Comparison of ENCODE assay signal across 20 cellular contexts in the genomic region with DNA sequence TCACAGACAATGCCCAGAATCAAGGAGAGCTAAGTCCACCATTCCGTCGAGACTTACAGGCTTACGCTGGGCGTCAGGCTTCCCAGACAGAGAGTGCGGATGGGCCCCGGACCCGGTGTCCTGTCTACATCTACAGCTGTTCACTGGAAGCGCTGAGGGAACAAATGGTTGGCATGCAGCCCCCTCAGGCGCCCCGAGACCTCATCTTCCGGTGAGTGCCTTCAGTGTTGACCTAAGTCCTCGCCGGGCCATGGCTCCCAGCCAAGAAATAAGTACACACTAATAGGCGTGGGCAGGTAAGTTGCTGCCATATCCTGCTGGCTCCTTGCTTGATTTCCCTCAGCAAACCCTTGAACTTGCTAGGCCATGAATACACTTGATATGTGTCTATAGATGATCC.
"Had no signal": no experiment of that assay in that cellular context is flagged by ENCODE, and none has a peak within 500 bp of the region (broad histone marks: within the 10 kb centered on the region; RNA-seq: fewer than 3 reads in every experiment).

No MANE protein-coding gene starts in this region.

- H3K27ac ChIP-seq: ascending aorta, epithelial cell of prostate, neural progenitor cell, parathyroid adenoma, suprapubic skin, VCaP had no signal

- H3K4me1 Mint-ChIP-seq: activated naive CD4-positive, alpha-beta T cell treated with anti-CD3 and anti-CD28 coated beads, Interleukin-2, amount 10 ng/mL, durations not matched to agents 7 days and 5 days; neural progenitor cell had no signal

- H3K4me3 ChIP-seq: ascending aorta, neural progenitor cell, suprapubic skin had no signal

- H3K27ac Mint-ChIP-seq: activated naive CD4-positive, alpha-beta T cell treated with anti-CD3 and anti-CD28 coated beads, Interleukin-2, amount 10 ng/mL, durations not matched to agents 7 days and 5 days; activated T-cell treated with anti-CD3 and anti-CD28 coated beads, Interleukin-2, amount 50 U/mL, for 24 hours; dendritic cell treated with granulocyte-macrophage colony-stimulating factor and Interleukin-4, amounts not matched to agents 40 ng/mL and 50 ng/mL, for 4 days; neural progenitor cell; type B pancreatic cell had no signal

- H3K4me1 ChIP-seq: ascending aorta, neural progenitor cell, parathyroid adenoma, suprapubic skin had no signal

- H3K9me3 ChIP-seq: ascending aorta, suprapubic skin had no signal

- H3K27me3 Mint-ChIP-seq: activated naive CD4-positive, alpha-beta T cell treated with anti-CD3 and anti-CD28 coated beads, Interleukin-2, amount 10 ng/mL, durations not matched to agents 7 days and 5 days; activated T-cell treated with anti-CD3 and anti-CD28 coated beads, Interleukin-2, amount 50 U/mL, for 24 hours; dendritic cell treated with granulocyte-macrophage colony-stimulating factor and Interleukin-4, amounts not matched to agents 40 ng/mL and 50 ng/mL, for 4 days; naive B cell; type B pancreatic cell had no signal

- DNase-seq: activated CD4-positive, alpha-beta T cell treated with anti-CD3 and anti-CD28 coated beads, Interleukin-2, amount 50 U/mL, for 48 hours; activated naive CD4-positive, alpha-beta T cell treated with anti-CD3 and anti-CD28 coated beads, Interleukin-2, amount 10 ng/mL, durations not matched to agents 7 days and 5 days; activated T-cell treated with anti-CD3 and anti-CD28 coated beads, Interleukin-2, amount 50 U/mL, for 24 hours; effector memory CD4-positive, alpha-beta T cell; foreskin melanocyte; immature natural killer cell; naive B cell; retina; stimulated activated CD4-positive, alpha-beta T cell treated with anti-CD3 and anti-CD28 coated beads, Interleukin-4, amount 100 ng/mL, for 24 hours; stimulated activated naive CD8-positive, alpha-beta T cell treated with anti-CD3 and anti-CD28 coated beads, Interleukin-15, Interleukin-2, amounts not matched to agents 100 U/mL and 50 U/mL, for 24 hours; T-helper 1 cell; T1000 had no signal

- H3K27me3 ChIP-seq: ascending aorta, neural progenitor cell, suprapubic skin had no signal

- H3K4me3 Mint-ChIP-seq: activated naive CD4-positive, alpha-beta T cell treated with anti-CD3 and anti-CD28 coated beads, Interleukin-2, amount 10 ng/mL, durations not matched to agents 7 days and 5 days; activated T-cell treated with anti-CD3 and anti-CD28 coated beads, Interleukin-2, amount 50 U/mL, for 24 hours; dendritic cell treated with granulocyte-macrophage colony-stimulating factor and Interleukin-4, amounts not matched to agents 40 ng/mL and 50 ng/mL, for 4 days; immature natural killer cell; naive B cell; neural progenitor cell; type B pancreatic cell had no signal

- H3K36me3 ChIP-seq: neural progenitor cell had no signal

- H3K9me3 Mint-ChIP-seq: activated naive CD4-positive, alpha-beta T cell treated with anti-CD3 and anti-CD28 coated beads, Interleukin-2, amount 10 ng/mL, durations not matched to agents 7 days and 5 days; activated T-cell treated with anti-CD3 and anti-CD28 coated beads, Interleukin-2, amount 50 U/mL, for 24 hours; dendritic cell treated with granulocyte-macrophage colony-stimulating factor and Interleukin-4, amounts not matched to agents 40 ng/mL and 50 ng/mL, for 4 days; immature natural killer cell; naive B cell; neural progenitor cell; type B pancreatic cell had no signal

- ATAC-seq: stimulated activated naive CD8-positive, alpha-beta T cell treated with anti-CD3 and anti-CD28 coated beads, Interleukin-15, Interleukin-2, amounts not matched to agents 100 U/mL and 50 U/mL, for 24 hours had no signal

- H3K9ac ChIP-seq: neural progenitor cell, parathyroid adenoma had no signal
